ENCODE assay signal across 12 cellular contexts in the genomic region with DNA sequence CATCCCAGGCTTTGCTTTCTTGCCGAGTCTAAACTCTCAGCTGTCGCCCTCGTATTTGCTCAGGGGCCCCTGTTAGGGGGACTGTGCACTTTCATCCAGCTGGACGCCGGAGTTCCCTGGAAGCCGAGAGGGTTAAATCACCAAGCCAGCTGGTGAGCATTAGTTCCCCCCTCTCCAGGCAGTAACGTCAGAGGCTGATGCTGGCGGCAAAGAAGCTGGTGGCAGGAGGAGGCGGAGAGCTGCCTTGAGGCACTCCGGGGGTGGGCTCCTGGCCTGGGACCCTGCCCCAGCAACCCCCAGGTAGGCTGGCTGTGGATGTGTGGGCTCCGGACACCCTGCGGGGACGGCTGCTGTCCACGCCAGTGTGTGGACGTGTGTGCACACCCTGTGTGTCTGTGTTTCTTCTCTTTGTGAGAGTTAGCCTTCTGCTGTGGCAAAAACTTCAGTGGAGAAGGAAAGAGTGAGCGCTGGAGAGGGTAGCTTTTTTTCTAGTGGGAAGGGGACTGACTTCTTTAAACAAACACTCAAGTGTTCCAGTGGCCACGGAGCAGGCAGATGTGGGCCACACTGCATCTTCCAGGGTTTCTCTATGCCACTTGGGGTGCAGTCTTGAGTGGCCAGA.
DNase-seq lines count a peak whose midpoint lies in the region; ATAC-seq and TF ChIP-seq lines count a peak whose summit lies in the region.
"Had no signal": no experiment of that assay in that cellular context is flagged by ENCODE, and none has a peak within 500 bp of the region (broad histone marks: within the 10 kb centered on the region; RNA-seq: fewer than 3 reads in every experiment).

No MANE protein-coding gene starts in this region.

- H3K27ac Mint-ChIP-seq in activated naive CD4-positive, alpha-beta T cell treated with anti-CD3 and anti-CD28 coated beads, Interleukin-2, amount 50 U/mL, for 72 hours: no peak overlapping the region

- intact Hi-C loops in esophagus muscularis mucosa (cut with DNase I): loop anchor here (5.0 kb wide), 1 partner anchor 83 kb away; the partner anchor contains the start of gene GLI2

- peaks cover 6 to 52% (median 41%) of the 10 kb centered on the region in 4 donors for H3K4me1 ChIP-seq in esophagus muscularis mucosa

- DNase-seq in BJ (ENCODE audit: low read depth) (no peak), NCI-H446 treated with DMSO at 0.1 percent for 48 hours (lab: John Stamatoyannopoulos, UW) (peak; percentile 67), esophagus muscularis mucosa (ENCODE audit: extremely low spot score) (no peak), omental fat pad (ENCODE audit: low spot score) (no peak)
- DNase-seq in activated naive CD4-positive, alpha-beta T cell treated with anti-CD3 and anti-CD28 coated beads, Interleukin-2, amount 50 U/mL, for 72 hours (ENCODE audit: low spot score in 2 of 2): no peak
- no peak for DNase-seq in activated CD8-positive, alpha-beta memory T cell treated with anti-CD3 and anti-CD28 coated beads for 24 hours
- DNase-seq: DMS153 had no signal

- CTCF ChIA-PET in BJ (lab: Yijun Ruan, JAX): interaction anchor here (0.7 to 1.3 kb wide), 3 partner anchors 10 to 85 kb away, joined by 3 to 4 read pairs (median 3); partner anchors contain the start of gene GLI2

- no peaks in the 10 kb centered on the region for H3K36me3 Mint-ChIP-seq in activated naive CD4-positive, alpha-beta T cell treated with anti-CD3 and anti-CD28 coated beads, Interleukin-2, amount 50 U/mL, for 72 hours

- H3K9me3 ChIP-seq in esophagus muscularis mucosa: no peaks in the 10 kb centered on the region
- H3K9me3 ChIP-seq: thoracic aorta had no signal

- H3K27ac ChIP-seq in esophagus muscularis mucosa (replicated peaks in 1 of 4): peak overlapping the region in 2 of 4 donors; percentile 27 to 50
- H3K27ac ChIP-seq: epithelial cell of prostate, HL-60, thoracic aorta had no signal

- TF ChIP-seq EP300 in esophagus muscularis mucosa (IDR thresholded peaks at IDR 0.05): no peak

- TF ChIP-seq POLR2A in esophagus muscularis mucosa (IDR thresholded peaks at IDR 0.05; ENCODE audit: low read depth): no peak

- H3K36me3 ChIP-seq in BJ (ENCODE audit: control insufficient read depth, insufficient read depth, low read length) (peaks cover 3% of the 10 kb centered on the region; the same call in 1 of the 2 replicates), esophagus muscularis mucosa (no peaks in the 10 kb centered on the region)
- H3K36me3 ChIP-seq: thoracic aorta had no signal

- no peaks in the 10 kb centered on the region for H3K9me3 Mint-ChIP-seq in activated naive CD4-positive, alpha-beta T cell treated with anti-CD3 and anti-CD28 coated beads, Interleukin-2, amount 50 U/mL, for 72 hours

- WGBS in esophagus muscularis mucosa: 50% methylated on average over 10 of the region's 17 CpGs

- TF ChIP-seq CTCF in BJ (IDR thresholded peaks at IDR 0.05; ENCODE audit: insufficient read depth, low read depth, low read length) (no peak), esophagus muscularis mucosa (IDR thresholded peaks at IDR 0.05) (no peak), omental fat pad (IDR thresholded peaks at IDR 0.05) (no peak)

- no peaks in the 10 kb centered on the region for H3K27me3 ChIP-seq in BJ (ENCODE audit: control insufficient read depth, insufficient read depth, low read length)
- H3K27me3 ChIP-seq in esophagus muscularis mucosa: no peaks in the 10 kb centered on the region

- POLR2A ChIA-PET in BJ (lab: Charles Lee): no interaction called here

- ATAC-seq in omental fat pad (ENCODE audit: low FRiP score) (peak; percentile 9), HG02885 (IDR thresholded peaks at IDR 0.05; ENCODE audit: poor library complexity, unreplicated experiment) (no peak), HG02678 (IDR thresholded peaks at IDR 0.05; ENCODE audit: unreplicated experiment) (no peak)
- no peak for ATAC-seq in activated naive CD4-positive, alpha-beta T cell treated with anti-CD3 and anti-CD28 coated beads, Interleukin-2, amount 50 U/mL, for 72 hours

- H3K4me3 ChIP-seq in BJ (ENCODE audit: low read depth, low read length) (peak overlapping the region; percentile 24), esophagus muscularis mucosa (peak overlapping the region in 3 of 4 donors; percentile 3 to 41 (median 5))
- H3K4me3 ChIP-seq: thoracic aorta had no signal
